Comparison of ENCODE assay signal across 8 cellular contexts in genomic region chr14:68977137-68977740, GRCh38. TPM values are rescaled to one million over a fixed set of nuclear protein-coding genes. Genes with fewer than 3 reads are reported as not detected.
A peak's percentile ranks its signal among the peaks of the same experiment; 100 is the strongest.
DNase-seq lines count a peak whose midpoint lies in the region; ATAC-seq, FAIRE-seq and TF ChIP-seq lines count a peak whose summit lies in the region.

No MANE protein-coding gene starts in this region.

- peaks cover 29% of the 10 kb centered on the region for H3K36me3 Mint-ChIP-seq in brain

- H3K27me3 Mint-ChIP-seq in brain: peaks cover 11% of the 10 kb centered on the region

- H3K27me3 ChIP-seq in heart right ventricle (no peaks in the 10 kb centered on the region), lung (ENCODE audit: control insufficient read depth, insufficient read depth) (no peaks in the 10 kb centered on the region), upper lobe of right lung (no peaks in the 10 kb centered on the region)

- H3K36me3 ChIP-seq in heart right ventricle (peaks cover 0 to 37% (median 11%) of the 10 kb centered on the region in 9 donors), lung (ENCODE audit: control insufficient read depth in 2 of 2, insufficient read depth in 2 of 2, low read length in 2 of 2) (peaks cover 0 to 4% of the 10 kb centered on the region in 2 donors), upper lobe of right lung (peaks cover 11% of the 10 kb centered on the region)

- intact Hi-C loops in heart right ventricle (cut with DNase I): loop anchor here in 6 of 10 donors (1.0 to 5.0 kb wide), 8 partner anchors 35 to 115 kb away; no protein-coding TSS in a partner anchor
- intact Hi-C loops in Right ventricle myocardium inferior (cut with DNase I): loop anchor here (5.0 kb wide), 2 partner anchors 70 to 125 kb away; no protein-coding TSS in a partner anchor
- intact Hi-C loops in upper lobe of right lung (cut with DNase I): loop anchor here (10.0 kb wide), 1 partner anchor 72 kb away; no protein-coding TSS in a partner anchor

- DNase-seq in heart right ventricle: no peak
- DNase-seq in Right ventricle myocardium inferior (ENCODE audit: missing footprints): no peak
- no peak for DNase-seq in lung (ENCODE audit: low spot score)
- no peak for DNase-seq in upper lobe of right lung
- DNase-seq in AG08396 (ENCODE audit: low spot score): no peak
- DNase-seq in D721Med (ENCODE audit: insufficient read length, low spot score): no peak

- H3K4me3 ChIP-seq in heart right ventricle (peak overlapping the region; percentile 78 to 100 (median 96)), lung (no peak overlapping the region), upper lobe of right lung (peak overlapping the region; percentile 92)

- H3K9me3 Mint-ChIP-seq in brain: no peaks in the 10 kb centered on the region

- 10 to 17% methylated on average over 9 of the region's 9 CpGs for WGBS in heart right ventricle, 2 donors
- WGBS in lung, 2 donors: 15 to 22% methylated on average over 9 of the region's 9 CpGs

- H3K27ac ChIP-seq in heart right ventricle: peak overlapping the region; percentile 81 to 99 (median 96)
- H3K27ac ChIP-seq in lung (ENCODE audit: low read depth in 1 of 2, low read length in 1 of 2): peak overlapping the region; percentile 52 to 94
- peak overlapping the region; percentile 93 for H3K27ac ChIP-seq in upper lobe of right lung

- ATAC-seq in heart right ventricle: peak in 6 of 8 donors; percentile 0 to 33 (median 6)
- ATAC-seq in Right ventricle myocardium inferior: no peak
- ATAC-seq in lung (ENCODE audit: insufficient read depth, low FRiP score): no peak
- ATAC-seq in upper lobe of right lung: no peak
- ATAC-seq in HG03442 (IDR thresholded peaks at IDR 0.05; ENCODE audit: unreplicated experiment): no peak

- H3K4me1 Mint-ChIP-seq in brain: peaks cover 49% of the 10 kb centered on the region

- H3K9me3 ChIP-seq in heart right ventricle (peaks cover 0 to 7% (median 0%) of the 10 kb centered on the region in 11 donors), lung (ENCODE audit: control insufficient read depth in 2 of 2, insufficient read depth in 1 of 2, low read length in 1 of 2) (no peaks in the 10 kb centered on the region), upper lobe of right lung (no peaks in the 10 kb centered on the region)

- H3K4me1 ChIP-seq in heart right ventricle: peaks cover 14 to 63% (median 43%) of the 10 kb centered on the region in 9 donors
- peaks cover 0 to 17% of the 10 kb centered on the region in 2 donors for H3K4me1 ChIP-seq in lung (ENCODE audit: control insufficient read depth in 2 of 2, insufficient read depth in 2 of 2, low read length in 2 of 2)
- peaks cover 25% of the 10 kb centered on the region for H3K4me1 ChIP-seq in upper lobe of right lung

- TF ChIP-seq CTCF in heart right ventricle (IDR thresholded peaks at IDR 0.05) (no peak), brain (conservative IDR thresholded peaks at IDR 0.05) (no peak), lung (IDR thresholded peaks at IDR 0.05; ENCODE audit: control extremely low read depth, extremely low read depth) (no peak), upper lobe of right lung (IDR thresholded peaks at IDR 0.05) (no peak), D721Med (IDR thresholded peaks at IDR 0.05; ENCODE audit: insufficient read depth, missing control alignments) (no peak)

- peak overlapping the region; percentile 89 to 94 (median 91) for H3K4me3 Mint-ChIP-seq in brain

- peak overlapping the region; percentile 88 to 95 (median 89) for H3K27ac Mint-ChIP-seq in brain

- FAIRE-seq in D721Med (lab: Jason Lieb, UNC): no peak

RNA-seq across cellular contexts. Expression of gene ACTN1, which starts 1.9 kb away (rescaled TPM):
- total RNA-seq in heart right ventricle (100 to 1,000 TPM in 6 of 10 donors, 10 to 100 TPM in 4; 82.5 to 235 (median 112) TPM), Right ventricle myocardium inferior (136 TPM), lung (100 to 1,000 TPM; 117 to 168 TPM), upper lobe of right lung (177 TPM)
- polyA plus RNA-seq in heart right ventricle (100 to 1,000 TPM in 1 of 2 donors, 10 to 100 TPM in 1; 67.2 to 104 TPM), brain (ENCODE audit: insufficient read depth, low read depth, low replicate concordance) (84.2 TPM), lung (100 to 1,000 TPM in 1 of 2 donors, 10 to 100 TPM in 1; 40.9 to 116 TPM)

Comparison
In these comparisons a context has a peak if more than half of its experiments do, and no peak if none do; other contexts are left out.
1. ATAC-seq: peak in heart right ventricle (6 of 8); none in Right ventricle myocardium inferior (single experiment), lung (single experiment), upper lobe of right lung (single experiment) and HG03442 (single experiment).
2. Peak in every context shown above with its lines, with median percentiles within 50 percentile points of each other: H3K27ac ChIP-seq.